Comparison of ENCODE assay signal across 1 cellular context in the genomic region with DNA sequence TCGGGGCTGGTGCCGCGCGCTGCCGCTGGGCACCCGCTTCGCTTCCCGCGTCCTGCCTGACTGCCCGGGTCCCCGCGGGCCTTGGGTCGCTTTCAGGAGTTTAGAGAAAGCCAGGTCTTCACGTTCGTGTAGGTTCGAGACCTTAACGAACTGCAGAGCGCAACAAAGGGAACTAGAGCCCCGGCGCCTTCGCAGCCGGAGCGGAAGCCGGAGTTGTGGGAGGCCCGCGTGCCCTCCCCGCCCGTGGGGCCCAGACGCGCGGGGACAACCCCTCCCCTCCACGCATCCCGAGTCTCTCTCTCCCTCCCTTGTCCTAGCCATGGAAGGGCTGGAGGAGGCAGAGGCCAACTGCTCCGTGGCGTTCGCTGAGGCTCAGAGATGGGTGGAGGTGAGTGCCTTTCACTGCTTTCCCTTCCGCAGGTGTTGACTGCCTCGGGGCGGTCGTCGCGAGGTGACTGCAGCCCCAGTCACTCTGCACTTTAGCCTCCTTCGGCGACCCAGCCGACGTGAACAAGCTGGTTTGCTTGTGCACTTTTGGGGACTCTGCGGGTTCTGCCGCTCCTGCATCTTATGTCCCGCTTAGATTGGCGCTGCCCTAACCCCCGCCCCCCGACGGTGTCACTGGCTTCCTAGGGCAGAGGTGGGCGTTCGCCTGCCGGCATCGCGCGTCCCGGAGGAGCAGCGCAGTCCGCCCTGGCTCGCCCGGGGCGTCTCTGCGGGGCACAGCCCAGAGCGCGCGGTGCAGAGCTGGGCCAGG.
A peak's percentile ranks its signal among the peaks of the same experiment; 100 is the strongest.
TF ChIP-seq lines count a peak whose summit lies in the region.

No MANE protein-coding gene starts in this region.

TF ChIP-seq in HepG2, 621 proteins besides CTCF, POLR2A, EP300 and RAD21 (continued from another document and continues in another):
- TF ChIP-seq, protein P1, sequence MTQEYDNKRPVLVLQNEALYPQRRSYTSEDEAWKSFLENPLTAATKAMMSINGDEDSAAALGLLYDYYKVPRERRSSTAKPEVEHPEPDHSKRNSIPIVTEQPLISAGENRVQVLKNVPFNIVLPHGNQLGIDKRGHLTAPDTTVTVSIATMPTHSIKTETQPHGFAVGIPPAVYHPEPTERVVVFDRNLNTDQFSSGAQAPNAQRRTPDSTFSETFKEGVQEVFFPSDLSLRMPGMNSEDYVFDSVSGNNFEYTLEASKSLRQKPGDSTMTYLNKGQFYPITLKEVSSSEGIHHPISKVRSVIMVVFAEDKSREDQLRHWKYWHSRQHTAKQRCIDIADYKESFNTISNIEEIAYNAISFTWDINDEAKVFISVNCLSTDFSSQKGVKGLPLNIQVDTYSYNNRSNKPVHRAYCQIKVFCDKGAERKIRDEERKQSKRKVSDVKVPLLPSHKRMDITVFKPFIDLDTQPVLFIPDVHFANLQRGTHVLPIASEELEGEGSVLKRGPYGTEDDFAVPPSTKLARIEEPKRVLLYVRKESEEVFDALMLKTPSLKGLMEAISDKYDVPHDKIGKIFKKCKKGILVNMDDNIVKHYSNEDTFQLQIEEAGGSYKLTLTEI (CRISPR knock-in tag; conservative IDR thresholded peaks at IDR 0.05) = no peak
- peak; percentile 74; the same call in 1 of the 2 replicates for TF ChIP-seq ZSCAN31 (CRISPR knock-in tag; IDR thresholded peaks at IDR 0.05; ENCODE audit: low read depth)
- no peak for TF ChIP-seq ZSCAN9 (CRISPR knock-in tag; IDR thresholded peaks at IDR 0.05; ENCODE audit: borderline replicate concordance)
- TF ChIP-seq, protein P2, sequence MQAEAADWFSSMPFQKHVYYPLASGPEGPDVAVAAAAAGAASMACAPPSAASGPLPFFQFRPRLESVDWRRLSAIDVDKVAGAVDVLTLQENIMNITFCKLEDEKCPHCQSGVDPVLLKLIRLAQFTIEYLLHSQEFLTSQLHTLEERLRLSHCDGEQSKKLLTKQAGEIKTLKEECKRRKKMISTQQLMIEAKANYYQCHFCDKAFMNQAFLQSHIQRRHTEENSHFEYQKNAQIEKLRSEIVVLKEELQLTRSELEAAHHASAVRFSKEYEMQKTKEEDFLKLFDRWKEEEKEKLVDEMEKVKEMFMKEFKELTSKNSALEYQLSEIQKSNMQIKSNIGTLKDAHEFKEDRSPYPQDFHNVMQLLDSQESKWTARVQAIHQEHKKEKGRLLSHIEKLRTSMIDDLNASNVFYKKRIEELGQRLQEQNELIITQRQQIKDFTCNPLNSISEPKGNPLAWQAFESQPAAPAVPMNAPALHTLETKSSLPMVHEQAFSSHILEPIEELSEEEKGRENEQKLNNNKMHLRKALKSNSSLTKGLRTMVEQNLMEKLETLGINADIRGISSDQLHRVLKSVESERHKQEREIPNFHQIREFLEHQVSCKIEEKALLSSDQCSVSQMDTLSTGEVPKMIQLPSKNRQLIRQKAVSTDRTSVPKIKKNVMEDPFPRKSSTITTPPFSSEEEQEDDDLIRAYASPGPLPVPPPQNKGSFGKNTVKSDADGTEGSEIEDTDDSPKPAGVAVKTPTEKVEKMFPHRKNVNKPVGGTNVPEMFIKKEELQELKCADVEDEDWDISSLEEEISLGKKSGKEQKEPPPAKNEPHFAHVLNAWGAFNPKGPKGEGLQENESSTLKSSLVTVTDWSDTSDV (CRISPR knock-in tag; IDR thresholded peaks at IDR 0.05) = 0 out of 2 replicates have a peak, but pooled peaks have one; percentile 70
- TF ChIP-seq LCORL (IDR thresholded peaks at IDR 0.05) = no peak
- TF ChIP-seq LCORL (CRISPR knock-in tag; IDR thresholded peaks at IDR 0.05) = no peak; the same call in 1 of the 2 replicates
- peak; percentile 60; the same call in 1 of the 2 replicates for TF ChIP-seq KLF11 (CRISPR knock-in tag; IDR thresholded peaks at IDR 0.05)
- TF ChIP-seq ZNF234 (CRISPR knock-in tag; conservative IDR thresholded peaks at IDR 0.05) = no peak
- no peak for TF ChIP-seq ZNF644 (CRISPR knock-in tag; IDR thresholded peaks at IDR 0.05; ENCODE audit: low read depth)
- TF ChIP-seq FOXK2 (IDR thresholded peaks at IDR 0.05) = no peak
- TF ChIP-seq AGO2 (optimal IDR thresholded peaks at IDR 0.05; ENCODE audit: low read depth, low read length) = peak; percentile 24
- 0 out of 2 replicates have a peak, but pooled peaks have one; percentile 49 for TF ChIP-seq ATAD3A (CRISPR knock-in tag; IDR thresholded peaks at IDR 0.05)
- TF ChIP-seq ZNF724P (CRISPR knock-in tag; IDR thresholded peaks at IDR 0.05; ENCODE audit: borderline replicate concordance) = no peak
- TF ChIP-seq, protein P3, sequence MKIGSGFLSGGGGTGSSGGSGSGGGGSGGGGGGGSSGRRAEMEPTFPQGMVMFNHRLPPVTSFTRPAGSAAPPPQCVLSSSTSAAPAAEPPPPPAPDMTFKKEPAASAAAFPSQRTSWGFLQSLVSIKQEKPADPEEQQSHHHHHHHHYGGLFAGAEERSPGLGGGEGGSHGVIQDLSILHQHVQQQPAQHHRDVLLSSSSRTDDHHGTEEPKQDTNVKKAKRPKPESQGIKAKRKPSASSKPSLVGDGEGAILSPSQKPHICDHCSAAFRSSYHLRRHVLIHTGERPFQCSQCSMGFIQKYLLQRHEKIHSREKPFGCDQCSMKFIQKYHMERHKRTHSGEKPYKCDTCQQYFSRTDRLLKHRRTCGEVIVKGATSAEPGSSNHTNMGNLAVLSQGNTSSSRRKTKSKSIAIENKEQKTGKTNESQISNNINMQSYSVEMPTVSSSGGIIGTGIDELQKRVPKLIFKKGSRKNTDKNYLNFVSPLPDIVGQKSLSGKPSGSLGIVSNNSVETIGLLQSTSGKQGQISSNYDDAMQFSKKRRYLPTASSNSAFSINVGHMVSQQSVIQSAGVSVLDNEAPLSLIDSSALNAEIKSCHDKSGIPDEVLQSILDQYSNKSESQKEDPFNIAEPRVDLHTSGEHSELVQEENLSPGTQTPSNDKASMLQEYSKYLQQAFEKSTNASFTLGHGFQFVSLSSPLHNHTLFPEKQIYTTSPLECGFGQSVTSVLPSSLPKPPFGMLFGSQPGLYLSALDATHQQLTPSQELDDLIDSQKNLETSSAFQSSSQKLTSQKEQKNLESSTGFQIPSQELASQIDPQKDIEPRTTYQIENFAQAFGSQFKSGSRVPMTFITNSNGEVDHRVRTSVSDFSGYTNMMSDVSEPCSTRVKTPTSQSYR (CRISPR knock-in tag; IDR thresholded peaks at IDR 0.05; ENCODE audit: borderline replicate concordance) = no peak
- TF ChIP-seq HNRNPH1 (optimal IDR thresholded peaks at IDR 0.05; ENCODE audit: low read depth, low read length) = no peak
- TF ChIP-seq ZSCAN30 (CRISPR knock-in tag; IDR thresholded peaks at IDR 0.05) = no peak
- TF ChIP-seq ZKSCAN5 (CRISPR knock-in tag; IDR thresholded peaks at IDR 0.05) = 0 out of 2 replicates have a peak, but pooled peaks have one; percentile 71
- TF ChIP-seq ZNF672 (CRISPR knock-in tag; IDR thresholded peaks at IDR 0.05) = no peak
- TF ChIP-seq AGO1 (IDR thresholded peaks at IDR 0.05; ENCODE audit: low read depth, low read length, poor library complexity, severe bottlenecking) = peak; percentile 23
- no peak for TF ChIP-seq ZNF335 (CRISPR knock-in tag; IDR thresholded peaks at IDR 0.05)
- TF ChIP-seq ZNF143 (CRISPR knock-in tag; IDR thresholded peaks at IDR 0.05) = no peak
- no peak for TF ChIP-seq ZNF232 (CRISPR knock-in tag; IDR thresholded peaks at IDR 0.05; ENCODE audit: borderline replicate concordance)
- TF ChIP-seq TGIF2 (CRISPR knock-in tag; IDR thresholded peaks at IDR 0.05) = peak; percentile 78
- no peak for TF ChIP-seq CEBPG (CRISPR knock-in tag; IDR thresholded peaks at IDR 0.05)
- TF ChIP-seq HDAC1 (CRISPR knock-in tag; IDR thresholded peaks at IDR 0.05) = peak; percentile 69
- TF ChIP-seq ZNF772 (CRISPR knock-in tag; IDR thresholded peaks at IDR 0.05) = peak; percentile 96
- TF ChIP-seq, protein P4, sequence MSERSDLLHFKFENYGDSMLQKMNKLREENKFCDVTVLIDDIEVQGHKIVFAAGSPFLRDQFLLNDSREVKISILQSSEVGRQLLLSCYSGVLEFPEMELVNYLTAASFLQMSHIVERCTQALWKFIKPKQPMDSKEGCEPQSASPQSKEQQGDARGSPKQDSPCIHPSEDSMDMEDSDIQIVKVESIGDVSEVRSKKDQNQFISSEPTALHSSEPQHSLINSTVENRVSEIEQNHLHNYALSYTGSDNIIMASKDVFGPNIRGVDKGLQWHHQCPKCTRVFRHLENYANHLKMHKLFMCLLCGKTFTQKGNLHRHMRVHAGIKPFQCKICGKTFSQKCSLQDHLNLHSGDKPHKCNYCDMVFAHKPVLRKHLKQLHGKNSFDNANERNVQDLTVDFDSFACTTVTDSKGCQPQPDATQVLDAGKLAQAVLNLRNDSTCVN (CRISPR knock-in tag; IDR thresholded peaks at IDR 0.05; ENCODE audit: borderline replicate concordance) = 0 out of 2 replicates have a peak, but pooled peaks have one; percentile 21
- peak; percentile 47; the same call in 1 of the 2 replicates for TF ChIP-seq ZNF614 (CRISPR knock-in tag; IDR thresholded peaks at IDR 0.05; ENCODE audit: borderline replicate concordance)
- no peak for TF ChIP-seq NR2F6 (IDR thresholded peaks at IDR 0.05)
- TF ChIP-seq NR2F6 (CRISPR knock-in tag; IDR thresholded peaks at IDR 0.05) = no peak
- TF ChIP-seq, protein P5, sequence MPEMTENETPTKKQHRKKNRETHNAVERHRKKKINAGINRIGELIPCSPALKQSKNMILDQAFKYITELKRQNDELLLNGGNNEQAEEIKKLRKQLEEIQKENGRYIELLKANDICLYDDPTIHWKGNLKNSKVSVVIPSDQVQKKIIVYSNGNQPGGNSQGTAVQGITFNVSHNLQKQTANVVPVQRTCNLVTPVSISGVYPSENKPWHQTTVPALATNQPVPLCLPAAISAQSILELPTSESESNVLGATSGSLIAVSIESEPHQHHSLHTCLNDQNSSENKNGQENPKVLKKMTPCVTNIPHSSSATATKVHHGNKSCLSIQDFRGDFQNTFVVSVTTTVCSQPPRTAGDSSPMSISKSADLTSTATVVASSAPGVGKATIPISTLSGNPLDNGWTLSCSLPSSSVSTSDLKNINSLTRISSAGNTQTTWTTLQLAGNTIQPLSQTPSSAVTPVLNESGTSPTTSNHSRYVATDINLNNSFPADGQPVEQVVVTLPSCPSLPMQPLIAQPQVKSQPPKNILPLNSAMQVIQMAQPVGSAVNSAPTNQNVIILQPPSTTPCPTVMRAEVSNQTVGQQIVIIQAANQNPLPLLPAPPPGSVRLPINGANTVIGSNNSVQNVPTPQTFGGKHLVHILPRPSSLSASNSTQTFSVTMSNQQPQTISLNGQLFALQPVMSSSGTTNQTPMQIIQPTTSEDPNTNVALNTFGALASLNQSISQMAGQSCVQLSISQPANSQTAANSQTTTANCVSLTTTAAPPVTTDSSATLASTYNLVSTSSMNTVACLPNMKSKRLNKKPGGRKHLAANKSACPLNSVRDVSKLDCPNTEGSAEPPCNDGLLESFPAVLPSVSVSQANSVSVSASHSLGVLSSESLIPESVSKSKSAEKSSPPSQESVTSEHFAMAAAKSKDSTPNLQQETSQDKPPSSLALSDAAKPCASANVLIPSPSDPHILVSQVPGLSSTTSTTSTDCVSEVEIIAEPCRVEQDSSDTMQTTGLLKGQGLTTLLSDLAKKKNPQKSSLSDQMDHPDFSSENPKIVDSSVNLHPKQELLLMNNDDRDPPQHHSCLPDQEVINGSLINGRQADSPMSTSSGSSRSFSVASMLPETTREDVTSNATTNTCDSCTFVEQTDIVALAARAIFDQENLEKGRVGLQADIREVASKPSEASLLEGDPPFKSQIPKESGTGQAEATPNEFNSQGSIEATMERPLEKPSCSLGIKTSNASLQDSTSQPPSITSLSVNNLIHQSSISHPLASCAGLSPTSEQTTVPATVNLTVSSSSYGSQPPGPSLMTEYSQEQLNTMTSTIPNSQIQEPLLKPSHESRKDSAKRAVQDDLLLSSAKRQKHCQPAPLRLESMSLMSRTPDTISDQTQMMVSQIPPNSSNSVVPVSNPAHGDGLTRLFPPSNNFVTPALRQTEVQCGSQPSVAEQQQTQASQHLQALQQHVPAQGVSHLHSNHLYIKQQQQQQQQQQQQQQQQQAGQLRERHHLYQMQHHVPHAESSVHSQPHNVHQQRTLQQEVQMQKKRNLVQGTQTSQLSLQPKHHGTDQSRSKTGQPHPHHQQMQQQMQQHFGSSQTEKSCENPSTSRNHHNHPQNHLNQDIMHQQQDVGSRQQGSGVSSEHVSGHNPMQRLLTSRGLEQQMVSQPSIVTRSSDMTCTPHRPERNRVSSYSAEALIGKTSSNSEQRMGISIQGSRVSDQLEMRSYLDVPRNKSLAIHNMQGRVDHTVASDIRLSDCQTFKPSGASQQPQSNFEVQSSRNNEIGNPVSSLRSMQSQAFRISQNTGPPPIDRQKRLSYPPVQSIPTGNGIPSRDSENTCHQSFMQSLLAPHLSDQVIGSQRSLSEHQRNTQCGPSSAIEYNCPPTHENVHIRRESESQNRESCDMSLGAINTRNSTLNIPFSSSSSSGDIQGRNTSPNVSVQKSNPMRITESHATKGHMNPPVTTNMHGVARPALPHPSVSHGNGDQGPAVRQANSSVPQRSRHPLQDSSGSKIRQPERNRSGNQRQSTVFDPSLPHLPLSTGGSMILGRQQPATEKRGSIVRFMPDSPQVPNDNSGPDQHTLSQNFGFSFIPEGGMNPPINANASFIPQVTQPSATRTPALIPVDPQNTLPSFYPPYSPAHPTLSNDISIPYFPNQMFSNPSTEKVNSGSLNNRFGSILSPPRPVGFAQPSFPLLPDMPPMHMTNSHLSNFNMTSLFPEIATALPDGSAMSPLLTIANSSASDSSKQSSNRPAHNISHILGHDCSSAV (CRISPR knock-in tag; IDR thresholded peaks at IDR 0.05; ENCODE audit: borderline replicate concordance) = no peak
- TF ChIP-seq HNRNPLL (IDR thresholded peaks at IDR 0.05; ENCODE audit: low read depth, low read length, poor library complexity, severe bottlenecking) = peak; percentile 65
- no peak; the same call in 1 of the 2 replicates for TF ChIP-seq ZNF616 (CRISPR knock-in tag; IDR thresholded peaks at IDR 0.05; ENCODE audit: low read depth)
- no peak for TF ChIP-seq HOXA9 (CRISPR knock-in tag; IDR thresholded peaks at IDR 0.05; ENCODE audit: borderline replicate concordance)
- no peak for TF ChIP-seq ZNF121 (CRISPR knock-in tag; IDR thresholded peaks at IDR 0.05)
- 0 out of 2 replicates have a peak, but pooled peaks have one; percentile 33 for TF ChIP-seq ZFP62 (CRISPR knock-in tag; IDR thresholded peaks at IDR 0.05)
- no peak for TF ChIP-seq PCBP1 (IDR thresholded peaks at IDR 0.05; ENCODE audit: borderline replicate concordance, low read depth, low read length)
- TF ChIP-seq KDM5A (IDR thresholded peaks at IDR 0.05; ENCODE audit: borderline replicate concordance, low read length) = no peak
- no peak for TF ChIP-seq ZNF124 (CRISPR knock-in tag; IDR thresholded peaks at IDR 0.05)
- 0 out of 2 replicates have a peak, but pooled peaks have one; percentile 79 for TF ChIP-seq ZNF260 (CRISPR knock-in tag; IDR thresholded peaks at IDR 0.05; ENCODE audit: borderline replicate concordance, low read depth)
- TF ChIP-seq PHF5A (CRISPR knock-in tag; IDR thresholded peaks at IDR 0.05; ENCODE audit: low read depth, unreplicated experiment) = peak; percentile 32
- 0 out of 2 replicates have a peak, but pooled peaks have one; percentile 25 for TF ChIP-seq ZNF263 (CRISPR knock-in tag; IDR thresholded peaks at IDR 0.05)
- no peak; the same call in 1 of the 2 replicates for TF ChIP-seq KLF13 (CRISPR knock-in tag; IDR thresholded peaks at IDR 0.05)
- peak; percentile 12; the same call in 1 of the 2 replicates for TF ChIP-seq FOXA3 (CRISPR knock-in tag; IDR thresholded peaks at IDR 0.05)
- no peak for TF ChIP-seq MEF2D (CRISPR knock-in tag; IDR thresholded peaks at IDR 0.05)
- peak; percentile 51; the same call in 1 of the 2 replicates for TF ChIP-seq MEIS2 (CRISPR knock-in tag; IDR thresholded peaks at IDR 0.05)
